7 cellular contexts compared by ENCODE assay signal in the genomic region with DNA sequence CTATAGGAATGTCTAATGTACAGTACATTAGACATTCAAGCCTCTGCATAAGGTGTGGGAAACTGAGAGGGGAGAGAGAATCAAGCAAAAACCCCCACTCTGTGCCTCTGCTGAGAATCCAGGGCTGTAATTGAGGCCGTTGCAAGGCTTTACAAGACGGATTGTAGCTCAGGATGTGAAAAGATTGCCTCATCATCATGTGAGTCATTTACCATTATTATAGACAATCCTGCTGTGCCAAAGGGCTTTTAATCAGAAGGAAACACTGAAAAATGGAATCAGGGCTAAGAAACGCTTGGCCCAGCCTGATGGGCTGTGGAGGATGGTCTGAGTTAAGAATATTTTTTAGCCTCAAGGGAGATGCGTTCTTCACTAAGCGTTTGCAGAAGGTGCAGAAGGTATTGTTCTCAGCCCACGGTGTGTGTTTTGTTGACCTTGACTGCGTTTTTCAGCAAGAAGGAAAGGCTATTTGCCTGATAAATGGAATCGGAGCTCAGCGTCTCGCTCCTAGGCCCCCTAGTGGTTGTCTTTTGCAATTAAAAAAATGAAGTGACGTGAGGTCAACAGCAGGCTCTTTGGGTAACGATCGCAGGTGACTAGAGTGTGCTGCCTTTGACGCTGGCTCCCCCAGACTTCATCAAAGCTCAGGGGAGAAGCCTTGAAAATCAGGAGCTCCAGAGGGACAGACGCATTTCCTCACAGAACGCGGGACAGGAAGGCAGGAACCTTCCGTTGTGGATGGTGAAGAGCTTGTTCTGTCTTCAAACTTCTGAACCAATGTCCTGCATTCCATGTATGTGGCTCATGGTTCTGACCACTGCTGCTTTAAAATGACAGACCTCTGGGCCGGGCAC. TPM values are rescaled to one million over a fixed set of nuclear protein-coding genes. Genes with fewer than 3 reads are reported as not detected.
DNase-seq lines count a peak whose midpoint lies in the region; ATAC-seq lines count a peak whose summit lies in the region.

No MANE protein-coding gene starts in this region.

- H3K36me3 ChIP-seq in endocrine pancreas (ENCODE audit: control insufficient read depth, insufficient read depth, low read length) (no peaks in the 10 kb centered on the region), mucosa of rectum (ENCODE audit: control insufficient read depth in 2 of 2, insufficient read depth in 2 of 2, low read length in 2 of 2) (no peaks in the 10 kb centered on the region), stomach smooth muscle (ENCODE audit: control insufficient read depth in 2 of 2, insufficient read depth in 2 of 2, low read length in 2 of 2) (no peaks in the 10 kb centered on the region)

- peaks cover 5% of the 10 kb centered on the region for H3K4me1 ChIP-seq in endocrine pancreas (ENCODE audit: control insufficient read depth, insufficient read depth, low read length)
- H3K4me1 ChIP-seq in mucosa of rectum (ENCODE audit: control insufficient read depth in 2 of 2, insufficient read depth in 2 of 2, low read length in 2 of 2) = peaks cover 13% of the 10 kb centered on the region in 2 donors
- peaks cover 16% of the 10 kb centered on the region for H3K4me1 ChIP-seq in stomach smooth muscle (ENCODE audit: control insufficient read depth, insufficient read depth, low read length)

- no peak overlapping the region for H3K9ac ChIP-seq in endocrine pancreas (ENCODE audit: control insufficient read depth, insufficient read depth, low read length)
- H3K9ac ChIP-seq in mucosa of rectum (ENCODE audit: low read depth in 1 of 2, low read length in 2 of 2) = peak overlapping the region; percentile 44 to 61
- peak overlapping the region; percentile 2 to 71 for H3K9ac ChIP-seq in stomach smooth muscle (ENCODE audit: low read length in 2 of 2)

- ATAC-seq in GM18907 (IDR thresholded peaks at IDR 0.05; ENCODE audit: unreplicated experiment) = peak; percentile 64
- ATAC-seq in HG03460 (IDR thresholded peaks at IDR 0.05; ENCODE audit: unreplicated experiment) = peak; percentile 58

- peak overlapping the region; percentile 81 for H3K4me3 ChIP-seq in endocrine pancreas (ENCODE audit: control insufficient read depth, insufficient read depth, low read length)
- peak overlapping the region; percentile 57 to 78 for H3K4me3 ChIP-seq in mucosa of rectum (ENCODE audit: low read length in 2 of 2)
- peak overlapping the region; percentile 65 to 75 for H3K4me3 ChIP-seq in stomach smooth muscle (ENCODE audit: low read length in 2 of 2)

- H3K36me3 Mint-ChIP-seq in activated CD4-positive, alpha-beta T cell treated with anti-CD3 and anti-CD28 coated beads, Interleukin-2, amount 10 ng/mL, durations not matched to agents 24 days and 14 days (ENCODE audit: low read depth) = no peaks in the 10 kb centered on the region

- H3K27me3 ChIP-seq in endocrine pancreas (ENCODE audit: control insufficient read depth, insufficient read depth, low read length) (no peaks in the 10 kb centered on the region), mucosa of rectum (ENCODE audit: control insufficient read depth in 2 of 2, insufficient read depth in 2 of 2, low read length in 2 of 2) (no peaks in the 10 kb centered on the region), stomach smooth muscle (ENCODE audit: control insufficient read depth in 1 of 2, insufficient read depth in 2 of 2, low read length in 2 of 2) (no peaks in the 10 kb centered on the region)

- H3K9me3 ChIP-seq in endocrine pancreas (ENCODE audit: control insufficient read depth, low read length) = no peaks in the 10 kb centered on the region
- H3K9me3 ChIP-seq in mucosa of rectum (ENCODE audit: control insufficient read depth in 2 of 2, low read length in 2 of 2) = no peaks in the 10 kb centered on the region
- H3K9me3 ChIP-seq in stomach smooth muscle (ENCODE audit: control insufficient read depth in 2 of 2, low read length in 2 of 2) = no peaks in the 10 kb centered on the region

- H3K4me3 Mint-ChIP-seq in activated CD4-positive, alpha-beta T cell treated with anti-CD3 and anti-CD28 coated beads, Interleukin-2, amount 10 ng/mL, durations not matched to agents 24 days and 14 days = peak overlapping the region; percentile 91

- H3K9me3 Mint-ChIP-seq in activated CD4-positive, alpha-beta T cell treated with anti-CD3 and anti-CD28 coated beads, Interleukin-2, amount 10 ng/mL, durations not matched to agents 24 days and 14 days = no peaks in the 10 kb centered on the region

- peak overlapping the region; percentile 100 for H3K27ac Mint-ChIP-seq in activated CD4-positive, alpha-beta T cell treated with anti-CD3 and anti-CD28 coated beads, Interleukin-2, amount 10 ng/mL, durations not matched to agents 24 days and 14 days

- intact Hi-C loops in activated CD4-positive, alpha-beta T cell treated with anti-CD3 and anti-CD28 coated beads, Interleukin-2, amount 10 ng/mL, durations not matched to agents 24 days and 14 days (cut with micrococcal nuclease) = loop anchor here (1.0 to 10.0 kb wide), 10 partner anchors 66 to 592 kb away; partner anchors contain the start of gene PDS5A

- peak; percentile 91 for DNase-seq in activated CD4-positive, alpha-beta T cell treated with anti-CD3 and anti-CD28 coated beads, Interleukin-2, amount 10 ng/mL, durations not matched to agents 24 days and 14 days
- no peak for DNase-seq in NCI-H69 (lab: John Stamatoyannopoulos, UW)

- H3K27me3 Mint-ChIP-seq in activated CD4-positive, alpha-beta T cell treated with anti-CD3 and anti-CD28 coated beads, Interleukin-2, amount 10 ng/mL, durations not matched to agents 24 days and 14 days = no peaks in the 10 kb centered on the region

- H3K4me1 Mint-ChIP-seq in activated CD4-positive, alpha-beta T cell treated with anti-CD3 and anti-CD28 coated beads, Interleukin-2, amount 10 ng/mL, durations not matched to agents 24 days and 14 days = peaks cover 48% of the 10 kb centered on the region

- peak overlapping the region; percentile 56 to 61 for H3K27ac ChIP-seq in mucosa of rectum (ENCODE audit: low read depth in 2 of 2, low read length in 2 of 2)
- H3K27ac ChIP-seq in stomach smooth muscle (ENCODE audit: low read length) = peak overlapping the region; percentile 64

RNA-seq across cellular contexts. Expression of gene CHRNA9, which starts 18.1 kb away (rescaled TPM):
- total RNA-seq in activated CD4-positive, alpha-beta T cell treated with anti-CD3 and anti-CD28 coated beads, Interleukin-2, amount 10 ng/mL, durations not matched to agents 24 days and 14 days = not detected in 2 replicates
